Comparison of ENCODE assay signal across 32 cellular contexts in the genomic region with DNA sequence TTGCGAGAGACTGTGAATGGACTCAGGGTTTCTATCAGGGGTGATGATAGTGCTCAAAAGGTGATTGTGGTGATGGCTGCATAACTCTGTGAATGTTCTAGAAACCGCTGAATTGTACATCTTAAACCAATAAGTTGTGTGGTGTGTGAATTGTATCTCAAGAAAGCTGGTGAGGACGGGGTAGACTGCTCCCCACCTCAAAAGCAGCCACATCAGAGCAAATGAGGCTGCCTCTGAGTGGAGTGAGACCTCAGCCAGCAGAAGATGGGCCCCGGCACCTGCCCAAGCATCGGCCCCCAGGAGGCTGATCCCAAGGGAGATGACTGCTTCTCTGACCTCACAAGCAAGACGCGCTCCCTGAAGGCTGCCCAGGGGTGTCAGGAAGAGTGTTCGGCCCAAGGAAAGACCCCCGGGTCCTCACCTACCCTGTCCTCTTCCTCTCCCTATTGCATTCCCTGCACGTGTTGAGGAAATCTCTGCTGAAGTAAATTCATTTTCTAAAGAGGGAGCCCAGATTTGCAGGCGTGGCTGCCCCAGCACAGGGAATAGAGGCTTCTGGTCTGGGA.
"Had no signal": no experiment of that assay in that cellular context is flagged by ENCODE, and none has a peak within 500 bp of the region (broad histone marks: within the 10 kb centered on the region; RNA-seq: fewer than 3 reads in every experiment).

No MANE protein-coding gene starts in this region.

- H3K4me1 ChIP-seq: lower lobe of right lung, stomach, upper lobe of left lung had no signal

- H3K27me3 Mint-ChIP-seq: dendritic cell treated with granulocyte-macrophage colony-stimulating factor and Interleukin-4, amounts not matched to agents 40 ng/mL and 50 ng/mL, for 4 days had no signal

- H3K27me3 ChIP-seq: ovary, thyroid gland, upper lobe of left lung had no signal

- H3K36me3 ChIP-seq: lower lobe of right lung, ovary, stomach, thyroid gland, upper lobe of left lung had no signal

- H3K4me1 Mint-ChIP-seq: activated B cell treated with CpG ODN at 0.5 μM for 24 hours; activated T-helper 17 cell treated with anti-CD3 and anti-CD28 coated beads, Interleukin-2, amount 50 U/mL, for 72 hours; central memory CD8-positive, alpha-beta T cell; endodermal cell had no signal

- ATAC-seq: activated T-helper 17 cell treated with anti-CD3 and anti-CD28 coated beads, Interleukin-2, amount 50 U/mL, for 72 hours; esophagus mucosa; left lobe of liver; lower lobe of right lung; sciatic nerve had no signal

- H3K4me3 Mint-ChIP-seq: activated B cell treated with CpG ODN at 0.5 μM for 24 hours; activated T-helper 17 cell treated with anti-CD3 and anti-CD28 coated beads, Interleukin-2, amount 50 U/mL, for 72 hours; central memory CD8-positive, alpha-beta T cell; dendritic cell treated with granulocyte-macrophage colony-stimulating factor and Interleukin-4, amounts not matched to agents 40 ng/mL and 50 ng/mL, for 4 days; endodermal cell; nephron; T-helper 2 cell treated with Interferon-gamma antibody and Interleukin-4, amounts not matched to agents 5 μg/mL and 100 μg/mL, for 36 hours had no signal

- H3K9me3 ChIP-seq: lower lobe of right lung, ovary, thyroid gland, upper lobe of left lung had no signal

- H3K27ac Mint-ChIP-seq: activated B cell treated with CpG ODN at 0.5 μM for 24 hours; activated T-helper 17 cell treated with anti-CD3 and anti-CD28 coated beads, Interleukin-2, amount 50 U/mL, for 72 hours; dendritic cell treated with granulocyte-macrophage colony-stimulating factor and Interleukin-4, amounts not matched to agents 40 ng/mL and 50 ng/mL, for 4 days; endodermal cell; nephron; progenitor cell of endocrine pancreas; T-helper 2 cell treated with Interferon-gamma antibody and Interleukin-4, amounts not matched to agents 5 μg/mL and 100 μg/mL, for 36 hours had no signal

- H3K4me3 ChIP-seq: lower lobe of right lung, ovary, skin epidermis, stomach, thyroid gland, upper lobe of left lung had no signal

- DNase-seq: activated B cell treated with CpG ODN at 0.5 μM for 24 hours; activated CD4-positive, alpha-beta T cell treated with anti-CD3 and anti-CD28 coated beads, Interleukin-2, amount 50 U/mL, for 4 hours; activated CD8-positive, alpha-beta memory T cell treated with anti-CD3 and anti-CD28 coated beads, Interleukin-2, amount 50 U/mL, for 4 hours; activated gamma-delta T cell treated with Interleukin-2 at 50 U/mL for 16 hours; activated naive CD4-positive, alpha-beta T cell treated with anti-CD3 and anti-CD28 coated beads, Interleukin-2, amount 50 U/mL, for 16 hours; activated T-cell treated with anti-CD3 and anti-CD28 coated beads, Interleukin-2, amount 50 U/mL, for 1 hour; anterior cingulate cortex; endodermal cell; foreskin fibroblast; head of caudate nucleus; hippocampal formation; kidney glomerular epithelial cell; lower lobe of right lung; mesenchymal stem cell; ovary; retina; stimulated activated CD4-positive, alpha-beta T cell treated with anti-CD3 and anti-CD28 coated beads, Interleukin-12 subunit alpha, Interleukin-12 subunit beta, amount 100 ng/mL, for 4 hours; stimulated activated CD4-positive, alpha-beta T cell treated with anti-CD3 and anti-CD28 coated beads, Interleukin-4, amount 100 ng/mL, for 1 hour; stomach; T-helper 1 cell; thyroid gland; upper lobe of left lung had no signal

- H3K9me3 Mint-ChIP-seq: activated B cell treated with CpG ODN at 0.5 μM for 24 hours; activated T-helper 17 cell treated with anti-CD3 and anti-CD28 coated beads, Interleukin-2, amount 50 U/mL, for 72 hours; central memory CD8-positive, alpha-beta T cell; dendritic cell treated with granulocyte-macrophage colony-stimulating factor and Interleukin-4, amounts not matched to agents 40 ng/mL and 50 ng/mL, for 4 days; endodermal cell; nephron; T-helper 2 cell treated with Interferon-gamma antibody and Interleukin-4, amounts not matched to agents 5 μg/mL and 100 μg/mL, for 36 hours had no signal

- H3K27ac ChIP-seq: lower lobe of right lung, ovary, skin epidermis, stomach, thyroid gland, upper lobe of left lung had no signal
